In the genomic region with DNA sequence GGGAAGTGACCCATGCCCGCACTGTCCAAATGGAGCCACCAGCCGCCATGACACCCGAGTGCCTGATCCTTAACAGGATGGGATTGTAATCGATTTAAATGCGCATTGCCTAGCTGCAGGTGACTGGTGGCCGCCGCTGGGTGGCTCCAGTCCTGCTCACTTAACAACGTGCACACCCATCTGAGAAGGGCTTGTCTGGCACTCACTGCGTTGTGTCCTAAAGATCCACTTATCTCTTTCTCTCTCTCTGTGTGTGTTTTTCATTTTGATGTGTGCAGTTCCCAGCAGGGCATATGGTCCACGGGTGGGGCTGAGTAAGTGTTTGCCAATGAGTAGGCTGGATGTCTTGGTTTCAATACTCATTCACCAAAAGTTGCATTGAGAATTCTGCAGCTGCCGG, we compare ENCODE assay signal across 1 cellular context.
TF ChIP-seq lines count a peak whose summit lies in the region.

No MANE protein-coding gene starts in this region.

TF ChIP-seq in HepG2, 621 proteins besides CTCF, POLR2A, EP300 and RAD21 (continued from another document):
- TF ChIP-seq CBX5 (CRISPR knock-in tag; IDR thresholded peaks at IDR 0.05; ENCODE audit: borderline replicate concordance) (no peak), ZNF230 (CRISPR knock-in tag; IDR thresholded peaks at IDR 0.05) (no peak), PAX8 (CRISPR knock-in tag; IDR thresholded peaks at IDR 0.05; ENCODE audit: borderline replicate concordance) (no peak), CCAR2 (optimal IDR thresholded peaks at IDR 0.05; ENCODE audit: low read depth, low read length) (no peak), POLR2G (IDR thresholded peaks at IDR 0.05; ENCODE audit: low read depth, low read length) (no peak), HNRNPH1 (optimal IDR thresholded peaks at IDR 0.05; ENCODE audit: low read depth, low read length) (no peak), CCDC6 (CRISPR knock-in tag; IDR thresholded peaks at IDR 0.05) (no peak), ZSCAN29 (CRISPR knock-in tag; conservative IDR thresholded peaks at IDR 0.05) (no peak), FOSL2 (CRISPR knock-in tag; IDR thresholded peaks at IDR 0.05) (no peak)
- TF ChIP-seq, protein P1, sequence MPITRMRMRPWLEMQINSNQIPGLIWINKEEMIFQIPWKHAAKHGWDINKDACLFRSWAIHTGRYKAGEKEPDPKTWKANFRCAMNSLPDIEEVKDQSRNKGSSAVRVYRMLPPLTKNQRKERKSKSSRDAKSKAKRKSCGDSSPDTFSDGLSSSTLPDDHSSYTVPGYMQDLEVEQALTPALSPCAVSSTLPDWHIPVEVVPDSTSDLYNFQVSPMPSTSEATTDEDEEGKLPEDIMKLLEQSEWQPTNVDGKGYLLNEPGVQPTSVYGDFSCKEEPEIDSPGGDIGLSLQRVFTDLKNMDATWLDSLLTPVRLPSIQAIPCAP (CRISPR knock-in tag; IDR thresholded peaks at IDR 0.05; ENCODE audit: low read depth): no peak
